31 cellular contexts compared by ENCODE assay signal in genomic region chr16:50401355-50401754, GRCh38.
"Had no signal": no experiment of that assay in that cellular context is flagged by ENCODE, and none has a peak within 500 bp of the region (broad histone marks: within the 10 kb centered on the region; RNA-seq: fewer than 3 reads in every experiment).

No MANE protein-coding gene starts in this region.

- H3K27me3 ChIP-seq: left lung, neutrophil, ovary, sigmoid colon, spleen, suprapubic skin, tibial nerve, upper lobe of right lung had no signal

- H3K27ac ChIP-seq: heart left ventricle, left lung, neutrophil, ovary, sigmoid colon, spleen, suprapubic skin, thoracic aorta, tibial nerve, upper lobe of right lung had no signal

- H3K9me3 Mint-ChIP-seq: immature natural killer cell; memory B cell; nephron; neural crest cell; stimulated activated effector memory CD8-positive, alpha-beta T cell treated with anti-CD3 and anti-CD28 coated beads, Interleukin-12 subunit alpha, Interleukin-12 subunit beta, amount 100 ng/mL, for 72 hours; stimulated activated naive CD8-positive, alpha-beta T cell treated with anti-CD3 and anti-CD28 coated beads, Interleukin-15, Interleukin-2, amounts not matched to agents 100 ng/mL and 50 ng/mL, for 24 hours had no signal

- H3K4me1 Mint-ChIP-seq: nephron; stimulated activated effector memory CD8-positive, alpha-beta T cell treated with anti-CD3 and anti-CD28 coated beads, Interleukin-12 subunit alpha, Interleukin-12 subunit beta, amount 100 ng/mL, for 72 hours had no signal

- H3K4me3 ChIP-seq: heart left ventricle, left lung, mucosa of descending colon, ovary, sigmoid colon, spleen, suprapubic skin, thoracic aorta, tibial nerve, upper lobe of right lung had no signal

- DNase-seq: glutamatergic neuron; heart left ventricle; hypothalamus; immature natural killer cell; kidney; left colon; left lung; midbrain; mucosa of descending colon; naive thymus-derived CD8-positive, alpha-beta T cell; occipital lobe; ovary; right cardiac atrium; sigmoid colon; small intestine; spleen; stimulated activated CD4-positive, alpha-beta T cell treated with anti-CD3 and anti-CD28 coated beads, Interleukin-4, amount 100 ng/mL, for 24 hours; stimulated activated naive CD4-positive, alpha-beta T cell; upper lobe of right lung had no signal

- H3K36me3 Mint-ChIP-seq: immature natural killer cell; memory B cell; naive thymus-derived CD8-positive, alpha-beta T cell; stimulated activated effector memory CD8-positive, alpha-beta T cell treated with anti-CD3 and anti-CD28 coated beads, Interleukin-12 subunit alpha, Interleukin-12 subunit beta, amount 100 ng/mL, for 72 hours had no signal

- H3K27ac Mint-ChIP-seq: immature natural killer cell; memory B cell; nephron; progenitor cell of endocrine pancreas; stimulated activated naive CD8-positive, alpha-beta T cell treated with anti-CD3 and anti-CD28 coated beads, Interleukin-15, Interleukin-2, amounts not matched to agents 100 ng/mL and 50 ng/mL, for 24 hours had no signal

- FAIRE-seq: islet of Langerhans, kidney, small intestine, urothelium cell line had no signal

- H3K4me1 ChIP-seq: left lung, sigmoid colon, spleen, tibial nerve, upper lobe of right lung had no signal

- ATAC-seq: heart left ventricle; left colon; left lung; mucosa of descending colon; naive thymus-derived CD8-positive, alpha-beta T cell; right cardiac atrium; stimulated activated effector memory CD8-positive, alpha-beta T cell treated with anti-CD3 and anti-CD28 coated beads, Interleukin-12 subunit alpha, Interleukin-12 subunit beta, amount 100 ng/mL, for 72 hours had no signal

- H3K4me3 Mint-ChIP-seq: immature natural killer cell; memory B cell; naive thymus-derived CD8-positive, alpha-beta T cell; nephron; neural crest cell; stimulated activated effector memory CD8-positive, alpha-beta T cell treated with anti-CD3 and anti-CD28 coated beads, Interleukin-12 subunit alpha, Interleukin-12 subunit beta, amount 100 ng/mL, for 72 hours; stimulated activated naive CD8-positive, alpha-beta T cell treated with anti-CD3 and anti-CD28 coated beads, Interleukin-15, Interleukin-2, amounts not matched to agents 100 ng/mL and 50 ng/mL, for 24 hours had no signal

- H3K9me3 ChIP-seq: heart left ventricle, left lung, mucosa of descending colon, neutrophil, ovary, sigmoid colon, spleen, suprapubic skin, thoracic aorta, tibial nerve, upper lobe of right lung had no signal

- H3K36me3 ChIP-seq: heart left ventricle, left lung, neutrophil, ovary, sigmoid colon, spleen, suprapubic skin, thoracic aorta, tibial nerve, upper lobe of right lung had no signal

- H3K27me3 Mint-ChIP-seq: stimulated activated naive CD8-positive, alpha-beta T cell treated with anti-CD3 and anti-CD28 coated beads, Interleukin-15, Interleukin-2, amounts not matched to agents 100 ng/mL and 50 ng/mL, for 24 hours had no signal
